ENCODE assay signal across 1 cellular context in genomic region chr1:151132676-151133338, GRCh38.
TF ChIP-seq lines count a peak whose summit lies in the region.

No MANE protein-coding gene starts in this region.

TF ChIP-seq in H1, 55 proteins besides CTCF, POLR2A, EP300 and RAD21:
- TF ChIP-seq SIX5 (IDR thresholded peaks at IDR 0.05; ENCODE audit: low read depth, low read length), result no peak
- peak; percentile 50; the same call in 1 of the 2 replicates for TF ChIP-seq EGR1 (IDR thresholded peaks at IDR 0.05; ENCODE audit: borderline replicate concordance, low read depth, low read length)
- peak; percentile 44; the same call in 1 of the 2 replicates for TF ChIP-seq E2F6 (IDR thresholded peaks at IDR 0.05)
- TF ChIP-seq TAF1 (IDR thresholded peaks at IDR 0.05; ENCODE audit: low read depth, low read length), result no peak
- TF ChIP-seq RBBP5 (IDR thresholded peaks at IDR 0.05; ENCODE audit: borderline replicate concordance, low read depth, low read length), result 0 out of 2 replicates have a peak, but pooled peaks have one; percentile 26
- TF ChIP-seq GABPA (IDR thresholded peaks at IDR 0.05; ENCODE audit: borderline replicate concordance, insufficient read depth, low read length), result 0 out of 2 replicates have a peak, but pooled peaks have one; percentile 19
- no peak for TF ChIP-seq ZNF274 (IDR thresholded peaks at IDR 0.05; ENCODE audit: borderline replicate concordance, extremely low read depth, low read length)
- no peak for TF ChIP-seq YY1 (IDR thresholded peaks at IDR 0.05; ENCODE audit: low read depth, low read length)
- peak; percentile 31 for TF ChIP-seq KDM4A (IDR thresholded peaks at IDR 0.05; ENCODE audit: low read depth, low read length, severe bottlenecking)
- 0 out of 2 replicates have a peak, but pooled peaks have one; percentile 18 for TF ChIP-seq SUZ12 (IDR thresholded peaks at IDR 0.05; ENCODE audit: low read length)
